In genomic region chr6:33840064-33840926, GRCh38 we compare ENCODE assay signal across 8 cellular contexts. TPM values are rescaled to one million over a fixed set of nuclear protein-coding genes. Genes with fewer than 3 reads are reported as not detected.
DNase-seq lines count a peak whose midpoint lies in the region; ATAC-seq and TF ChIP-seq lines count a peak whose summit lies in the region.

No MANE protein-coding gene starts in this region.

- H3K9me3 Mint-ChIP-seq in brain, result peaks cover 2 to 14% (median 6%) of the 10 kb centered on the region in 5 experiments

- peak overlapping the region in 1 of 3 donors; percentile 38 for H3K27ac ChIP-seq in right lobe of liver
- no peak overlapping the region for H3K27ac ChIP-seq in transverse colon

- peaks cover 10% of the 10 kb centered on the region for H3K27me3 Mint-ChIP-seq in brain

- H3K4me1 ChIP-seq in right lobe of liver (peaks cover 0 to 12% (median 0%) of the 10 kb centered on the region in 4 donors), transverse colon (peaks cover 0 to 20% (median 8%) of the 10 kb centered on the region in 4 donors)

- H3K27me3 ChIP-seq in right lobe of liver (no peaks in the 10 kb centered on the region), transverse colon (no peaks in the 10 kb centered on the region)

- no peaks in the 10 kb centered on the region for H3K9me3 ChIP-seq in right lobe of liver
- no peaks in the 10 kb centered on the region for H3K9me3 ChIP-seq in transverse colon

- no peak overlapping the region for H3K4me3 ChIP-seq in right lobe of liver
- H3K4me3 ChIP-seq in transverse colon, result no peak overlapping the region

- H3K36me3 ChIP-seq in right lobe of liver (no peaks in the 10 kb centered on the region), transverse colon (no peaks in the 10 kb centered on the region)

- H3K4me3 Mint-ChIP-seq in brain, result no peak overlapping the region

- intact Hi-C loops in right lobe of liver (cut with DNase I) (no loop called here), transverse colon (cut with DNase I; ENCODE audit: low total_unique reads) (no loop called here)

- ATAC-seq in activated CD4-positive, CD25-positive, alpha-beta regulatory T cell treated with anti-CD3 and anti-CD28 coated beads, Interleukin-2, amount 50 U/mL, for 24 hours, result peak; percentile 91 to 95
- ATAC-seq in HG03342 (IDR thresholded peaks at IDR 0.05; ENCODE audit: unreplicated experiment) (peak; percentile 61), right lobe of liver (peak; percentile 80 to 94 (median 84))

- peaks cover 50% of the 10 kb centered on the region for H3K4me1 Mint-ChIP-seq in brain

- WGBS in right lobe of liver (ENCODE audit: insufficient coverage, low coverage, low lambda C conversion rate, missing lambda C conversion rate), result 56% methylated on average over 7 of the region's 12 CpGs
- WGBS in transverse colon (ENCODE audit: low coverage in 1 of 2), 2 donors, result 61 to 100% methylated on average over 1 to 12 of the region's 12 CpGs

- no peak for TF ChIP-seq EP300 in transverse colon (IDR thresholded peaks at IDR 0.05; ENCODE audit: low read depth)

- TF ChIP-seq CTCF in brain (conservative IDR thresholded peaks at IDR 0.05) (no peak), right lobe of liver (IDR thresholded peaks at IDR 0.05) (no peak), transverse colon (IDR thresholded peaks at IDR 0.05) (no peak)

- H3K36me3 Mint-ChIP-seq in brain, result no peaks in the 10 kb centered on the region

- in situ Hi-C loops in transverse colon (cut with MboI; ENCODE audit: low pct_ligation_motif_present in 1 of 4, low pct_unique_long_range_greater_than_20kb in 1 of 4, low sequenced_read_pairs in 3 of 4), result no loop called here

- TF ChIP-seq POLR2A in right lobe of liver (IDR thresholded peaks at IDR 0.05) (no peak), transverse colon (IDR thresholded peaks at IDR 0.05) (no peak)

- peak overlapping the region in 4 of 5 experiments; percentile 9 to 84 (median 70) for H3K27ac Mint-ChIP-seq in brain

- no peak for DNase-seq in activated CD4-positive, CD25-positive, alpha-beta regulatory T cell treated with anti-CD3 and anti-CD28 coated beads, Interleukin-2, amount 50 U/mL, for 72 hours
- DNase-seq in SK-N-DZ (ENCODE audit: low spot score) (peak; percentile 39), right lobe of liver (no peak), transverse colon (peak; percentile 11)
- no peak for DNase-seq in effector CD8-positive, alpha-beta T cell (lab: John Stamatoyannopoulos, UW)

RNA-seq across cellular contexts. Expression of gene MLN, which starts 36.5 kb away (rescaled TPM):
- polyA plus RNA-seq in SK-N-DZ (2014; cell fraction: cytosol; rRNA removed), result not detected in 2 replicates
- not detected in 2 replicates for polyA plus RNA-seq in SK-N-DZ (2014; cell fraction: nucleus; rRNA removed)
- not detected for polyA plus RNA-seq in brain (ENCODE audit: insufficient read depth, low read depth, low replicate concordance)
- total RNA-seq in right lobe of liver (not detected), transverse colon (not detected)

RNA-seq across cellular contexts. Expression of gene LEMD2, which starts 51.4 kb away (rescaled TPM):
- polyA plus RNA-seq in SK-N-DZ (2014; cell fraction: cytosol; rRNA removed), result 48.5 and 52.3 TPM in 2 replicates
- polyA plus RNA-seq in SK-N-DZ (2014; cell fraction: nucleus; rRNA removed), result 107 and 111 TPM in 2 replicates
- polyA plus RNA-seq in brain (ENCODE audit: insufficient read depth, low read depth, low replicate concordance), result 49.4 TPM
- total RNA-seq in right lobe of liver (10 to 100 TPM; 17.8 to 28.0 (median 21.8) TPM), transverse colon (100 to 1,000 TPM in 2 of 4 donors, 10 to 100 TPM in 2; 57.3 to 159 (median 112) TPM)

Comparison
In these comparisons a context has a peak if more than half of its experiments do, and no peak if none do; other contexts are left out.
1. DNase-seq: peak in SK-N-DZ (single experiment) and transverse colon (single experiment); none in activated CD4-positive, CD25-positive, alpha-beta regulatory T cell treated with anti-CD3 and anti-CD28 coated beads, Interleukin-2, amount 50 U/mL, for 72 hours (single experiment), right lobe of liver (0 of 3) and effector CD8-positive, alpha-beta T cell (single experiment).
2. Peak in every context shown above with its lines, with median percentiles within 50 percentile points of each other: ATAC-seq.